10 cellular contexts compared by ENCODE assay signal in the genomic region with DNA sequence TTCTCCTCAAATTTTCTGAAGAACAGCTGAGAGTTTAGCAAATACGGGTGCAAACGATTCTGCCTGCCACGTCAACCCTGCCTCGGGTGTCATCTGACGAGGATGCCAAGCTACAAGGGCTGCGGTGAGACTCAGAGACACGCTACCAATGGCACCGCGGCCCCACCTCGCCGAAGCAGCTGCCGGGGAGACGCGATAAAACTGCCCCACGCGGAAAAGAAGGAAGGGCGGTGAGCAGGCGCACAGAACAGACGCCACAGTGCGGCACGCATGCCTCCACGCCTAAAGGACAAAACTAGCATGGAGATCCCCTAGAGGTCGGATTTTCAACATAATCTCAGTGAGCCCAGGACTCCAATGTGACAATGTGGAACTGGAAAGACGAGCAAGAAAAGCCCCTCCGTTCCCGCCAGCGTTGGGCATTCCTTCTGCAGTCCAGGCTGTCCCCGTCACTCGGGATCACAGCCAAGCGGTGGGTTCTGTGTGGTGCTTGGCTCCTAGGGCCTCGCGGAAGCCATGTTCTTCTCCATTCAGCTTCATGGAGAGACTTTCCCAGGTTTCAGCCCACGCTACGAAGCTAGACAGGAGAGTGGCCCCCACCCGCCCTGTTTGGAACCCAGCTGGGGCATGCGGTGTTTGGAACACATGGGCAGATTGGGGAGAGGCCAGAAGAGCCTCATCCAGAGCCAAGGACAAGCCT. TPM values are rescaled to one million over a fixed set of nuclear protein-coding genes. Genes with fewer than 3 reads are reported as not detected.
DNase-seq lines count a peak whose midpoint lies in the region; ATAC-seq and FAIRE-seq lines count a peak whose summit lies in the region.
"Had no signal": no experiment of that assay in that cellular context is flagged by ENCODE, and none has a peak within 500 bp of the region (broad histone marks: within the 10 kb centered on the region; RNA-seq: fewer than 3 reads in every experiment).

No MANE protein-coding gene starts in this region.

- peak; percentile 11 for ATAC-seq in sciatic nerve
- ATAC-seq in GM19455 (IDR thresholded peaks at IDR 0.05; ENCODE audit: unreplicated experiment) = no peak

- FAIRE-seq in RCC 7860 (lab: Jason Lieb, UNC) = no peak

- DNase-seq in CD1c-positive myeloid dendritic cell (ENCODE audit: extremely low spot score) (peak; percentile 18), T-helper 2 cell (peak in 4 of 5 experiments; percentile 57 to 97 (median 66)), astrocyte of the hippocampus (ENCODE audit: low read depth, low spot score) (peak; percentile 55), sciatic nerve (ENCODE audit: low spot score) (no peak), RCC 7860 (ENCODE audit: low spot score) (no peak), iPS-NIHi7 (ENCODE audit: extremely low spot score) (no peak), kidney tubule cell (ENCODE audit: low spot score) (no peak)
- DNase-seq: kidney glomerular epithelial cell, NCI-H1436 treated with DMSO at 0.1 percent for 48 hours had no signal

- intact Hi-C loops in sciatic nerve (cut with DNase I) = loop anchor here (10.0 kb wide), 1 partner anchor 70 kb away; no protein-coding TSS in a partner anchor

RNA-seq across cellular contexts. Expression of a gene that starts 5.9 kb away (rescaled TPM):
- 31.3 TPM for total RNA-seq in sciatic nerve

RNA-seq across cellular contexts. Expression of a gene that starts 16.7 kb away (rescaled TPM):
- 57.7 TPM for total RNA-seq in sciatic nerve

Comparison
In these comparisons a context has a peak if more than half of its experiments do, and no peak if none do; other contexts are left out.
1. DNase-seq: peak in CD1c-positive myeloid dendritic cell (single experiment), T-helper 2 cell (4 of 5) and astrocyte of the hippocampus (single experiment); none in sciatic nerve (single experiment), RCC 7860 (single experiment), iPS-NIHi7 (single experiment) and kidney tubule cell (single experiment).